2 cellular contexts compared by ENCODE assay signal in the genomic region with DNA sequence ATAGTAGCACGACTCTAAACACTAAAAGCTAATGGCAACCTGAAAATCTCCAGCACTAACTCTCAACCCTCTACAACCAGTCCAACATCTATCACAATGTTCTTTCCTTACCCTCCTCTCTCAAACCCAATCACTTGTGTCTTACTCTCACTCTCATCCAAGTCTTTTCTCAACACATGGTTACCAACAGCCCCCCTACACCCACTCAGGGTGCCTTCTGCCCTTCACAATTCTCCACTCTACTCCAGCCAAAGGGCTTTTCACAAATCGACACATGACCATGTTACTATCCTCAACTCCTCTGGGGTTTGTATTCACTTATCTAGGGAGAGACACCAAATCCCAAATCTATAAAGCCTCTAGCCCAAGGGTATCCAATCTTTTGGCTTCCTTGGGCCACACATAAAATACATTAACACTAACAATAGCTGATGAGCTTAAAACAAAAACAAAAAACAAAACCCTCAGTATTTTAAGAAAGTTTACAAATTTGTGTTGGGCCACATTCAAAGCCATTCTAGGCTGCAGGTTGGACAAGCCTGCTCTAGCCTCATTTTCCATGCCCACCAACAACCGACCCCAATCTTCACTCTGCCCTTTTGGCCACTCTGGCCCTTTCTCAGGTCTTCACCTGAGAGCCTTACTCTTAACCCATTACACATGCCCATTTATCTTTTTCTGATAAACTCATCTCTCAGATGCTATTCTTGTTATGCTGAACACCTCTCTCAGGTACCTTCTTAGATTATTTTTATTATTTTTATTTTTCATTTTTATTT.
TF ChIP-seq lines count a peak whose summit lies in the region.

No MANE protein-coding gene starts in this region.

TF ChIP-seq in HepG2, 621 proteins besides CTCF, POLR2A, EP300 and RAD21:
- peak; percentile 23 for TF ChIP-seq RBM22 (optimal IDR thresholded peaks at IDR 0.05; ENCODE audit: low read length)
- no peak for TF ChIP-seq ZNF570 (CRISPR knock-in tag; IDR thresholded peaks at IDR 0.05; ENCODE audit: borderline replicate concordance)
- peak; percentile 38; the same call in 1 of the 2 replicates for TF ChIP-seq RBFOX2 (IDR thresholded peaks at IDR 0.05; ENCODE audit: low read depth, low read length)
- TF ChIP-seq GATAD1 (CRISPR knock-in tag; IDR thresholded peaks at IDR 0.05), result no peak
- TF ChIP-seq POLR2AphosphoS2 (IDR thresholded peaks at IDR 0.05; ENCODE audit: low read depth, low read length), result peak; percentile 27; the same call in 1 of the 2 replicates
TF ChIP-seq in HepG2: peak in this region for 3.

TF ChIP-seq in HEK293T, 16 proteins besides CTCF, POLR2A, EP300 and RAD21:
- no peak for TF ChIP-seq HDGF (IDR thresholded peaks at IDR 0.05; ENCODE audit: borderline replicate concordance)
- no peak for TF ChIP-seq SUZ12 (IDR thresholded peaks at IDR 0.05)
- no peak for TF ChIP-seq TARDBP (IDR thresholded peaks at IDR 0.05)
- TF ChIP-seq FOXK2 (IDR thresholded peaks at IDR 0.05), result no peak
- no peak for TF ChIP-seq L3MBTL2 (conservative IDR thresholded peaks at IDR 0.05)
- no peak for TF ChIP-seq ELF4 (IDR thresholded peaks at IDR 0.05)
- TF ChIP-seq CTBP1 (IDR thresholded peaks at IDR 0.05; ENCODE audit: borderline replicate concordance), result no peak
- no peak for TF ChIP-seq ARNT (IDR thresholded peaks at IDR 0.05)
- TF ChIP-seq BHLHE40 (IDR thresholded peaks at IDR 0.05; ENCODE audit: borderline replicate concordance), result no peak
- TF ChIP-seq ZNF384 (IDR thresholded peaks at IDR 0.05), result no peak
- TF ChIP-seq LEF1 (IDR thresholded peaks at IDR 0.05; ENCODE audit: borderline replicate concordance), result no peak
- TF ChIP-seq, protein P1, sequence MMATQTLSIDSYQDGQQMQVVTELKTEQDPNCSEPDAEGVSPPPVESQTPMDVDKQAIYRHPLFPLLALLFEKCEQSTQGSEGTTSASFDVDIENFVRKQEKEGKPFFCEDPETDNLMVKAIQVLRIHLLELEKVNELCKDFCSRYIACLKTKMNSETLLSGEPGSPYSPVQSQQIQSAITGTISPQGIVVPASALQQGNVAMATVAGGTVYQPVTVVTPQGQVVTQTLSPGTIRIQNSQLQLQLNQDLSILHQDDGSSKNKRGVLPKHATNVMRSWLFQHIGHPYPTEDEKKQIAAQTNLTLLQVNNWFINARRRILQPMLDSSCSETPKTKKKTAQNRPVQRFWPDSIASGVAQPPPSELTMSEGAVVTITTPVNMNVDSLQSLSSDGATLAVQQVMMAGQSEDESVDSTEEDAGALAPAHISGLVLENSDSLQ (IDR thresholded peaks at IDR 0.05), result no peak
- no peak for TF ChIP-seq FOXA1 (IDR thresholded peaks at IDR 0.05)
